In genomic region chr14:94423465-94424056, GRCh38 we compare ENCODE assay signal across 10 cellular contexts. TPM values are rescaled to one million over a fixed set of nuclear protein-coding genes. Genes with fewer than 3 reads are reported as not detected.
A peak's percentile ranks its signal among the peaks of the same experiment; 100 is the strongest.
DNase-seq lines count a peak whose midpoint lies in the region; ATAC-seq and TF ChIP-seq lines count a peak whose summit lies in the region.
"Had no signal": no experiment of that assay in that cellular context is flagged by ENCODE, and none has a peak within 500 bp of the region (broad histone marks: within the 10 kb centered on the region; RNA-seq: fewer than 3 reads in every experiment).

No MANE protein-coding gene starts in this region.

- H3K9me3 Mint-ChIP-seq in activated T-cell treated with anti-CD3 and anti-CD28 coated beads, Interleukin-2, amount 50 U/mL, for 24 hours, result peaks cover 4% of the 10 kb centered on the region
- H3K9me3 Mint-ChIP-seq in glutamatergic neuron (ENCODE audit: unreplicated experiment), result peaks cover 2% of the 10 kb centered on the region

- H3K27ac Mint-ChIP-seq in activated T-cell treated with anti-CD3 and anti-CD28 coated beads, Interleukin-2, amount 50 U/mL, for 24 hours, result no peak overlapping the region
- H3K27ac Mint-ChIP-seq in glutamatergic neuron (ENCODE audit: unreplicated experiment), result no peak overlapping the region

- no peaks in the 10 kb centered on the region for H3K4me1 Mint-ChIP-seq in activated T-cell treated with anti-CD3 and anti-CD28 coated beads, Interleukin-2, amount 50 U/mL, for 24 hours (ENCODE audit: low read depth)
- H3K4me1 Mint-ChIP-seq in glutamatergic neuron (ENCODE audit: low read depth, unreplicated experiment), result no peaks in the 10 kb centered on the region

- H3K36me3 Mint-ChIP-seq in activated T-cell treated with anti-CD3 and anti-CD28 coated beads, Interleukin-2, amount 50 U/mL, for 24 hours (ENCODE audit: low read depth), result no peaks in the 10 kb centered on the region
- H3K36me3 Mint-ChIP-seq in glutamatergic neuron (ENCODE audit: unreplicated experiment), result peaks cover 12% of the 10 kb centered on the region

- DNase-seq in COR-L47 (lab: John Stamatoyannopoulos, UW) (peak; percentile 29), NCI-H526 (lab: John Stamatoyannopoulos, UW) (peak; percentile 30 to 89), glutamatergic neuron (peak; percentile 74), pons (ENCODE audit: low spot score) (peak; percentile 60)
- peak; percentile 44 for DNase-seq in activated T-cell treated with anti-CD3 and anti-CD28 coated beads, Interleukin-2, amount 50 U/mL, for 24 hours

- ATAC-seq in GM21723 (IDR thresholded peaks at IDR 0.05; ENCODE audit: unreplicated experiment) (peak; percentile 70), HG03196 (IDR thresholded peaks at IDR 0.05; ENCODE audit: unreplicated experiment) (no peak), GM21717 (IDR thresholded peaks at IDR 0.05; ENCODE audit: unreplicated experiment) (no peak)

- no peak overlapping the region for H3K4me3 Mint-ChIP-seq in activated T-cell treated with anti-CD3 and anti-CD28 coated beads, Interleukin-2, amount 50 U/mL, for 24 hours
- no peak overlapping the region for H3K4me3 Mint-ChIP-seq in glutamatergic neuron (ENCODE audit: unreplicated experiment)

- peak; percentile 79 for TF ChIP-seq CTCF in glutamatergic neuron (IDR thresholded peaks at IDR 0.05; ENCODE audit: partially characterized antibody, unreplicated experiment)

- peaks cover 39% of the 10 kb centered on the region for H3K27me3 Mint-ChIP-seq in activated T-cell treated with anti-CD3 and anti-CD28 coated beads, Interleukin-2, amount 50 U/mL, for 24 hours
- no peaks in the 10 kb centered on the region for H3K27me3 Mint-ChIP-seq in glutamatergic neuron (ENCODE audit: unreplicated experiment)

RNA-seq across cellular contexts. Expression of gene SERPINA11, which starts 29.0 kb away (rescaled TPM):
- total RNA-seq in glutamatergic neuron (ENCODE audit: unreplicated experiment), result not detected
- total RNA-seq: T-helper 1 cell treated with Interleukin-12 subunit alpha and Interleukin-12 subunit beta and Interleukin-4 antibody, amounts not matched to agents 30 ng/mL and 1 ng/mL, for 36 hours; temporal lobe had no signal

RNA-seq across cellular contexts. Expression of gene SERPINA1, which starts 35.2 kb away (rescaled TPM):
- total RNA-seq in glutamatergic neuron (ENCODE audit: unreplicated experiment), result not detected

RNA-seq across cellular contexts. Expression of gene SERPINA9, which starts 52.4 kb away (rescaled TPM):
- total RNA-seq in glutamatergic neuron (ENCODE audit: unreplicated experiment), result not detected
- total RNA-seq: T-helper 1 cell treated with Interleukin-12 subunit alpha and Interleukin-12 subunit beta and Interleukin-4 antibody, amounts not matched to agents 30 ng/mL and 1 ng/mL, for 36 hours; temporal lobe had no signal

RNA-seq across cellular contexts. Expression of gene SERPINA2, which starts 57.1 kb away (rescaled TPM):
- not detected for total RNA-seq in glutamatergic neuron (ENCODE audit: unreplicated experiment)
- total RNA-seq: T-helper 1 cell treated with Interleukin-12 subunit alpha and Interleukin-12 subunit beta and Interleukin-4 antibody, amounts not matched to agents 30 ng/mL and 1 ng/mL, for 36 hours; temporal lobe had no signal
